In the genomic region with DNA sequence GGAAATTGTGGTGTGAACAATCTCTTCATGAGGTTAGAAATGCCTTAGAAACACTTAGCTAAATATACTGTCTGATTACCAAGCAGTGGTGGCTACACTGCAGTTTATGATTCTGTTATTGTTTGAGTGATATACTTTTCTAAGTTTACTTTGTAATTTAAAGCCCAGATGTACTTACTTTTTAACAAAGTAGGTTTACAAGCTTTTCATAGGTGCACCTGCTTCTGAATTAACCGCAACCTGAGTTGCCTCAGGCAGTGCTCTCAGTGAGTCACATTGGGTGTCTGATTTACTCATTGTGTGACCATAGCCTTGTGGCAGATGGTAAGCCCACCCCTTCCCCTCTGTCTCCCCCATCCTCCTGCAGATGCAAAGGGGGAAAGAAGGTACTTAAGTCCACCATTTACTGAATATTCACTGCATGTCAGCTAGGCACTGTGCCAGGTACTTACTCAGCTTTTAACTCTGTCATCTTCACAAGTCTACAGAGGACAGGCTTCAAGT, we compare ENCODE assay signal across 8 cellular contexts. TPM values are rescaled to one million over a fixed set of nuclear protein-coding genes. Genes with fewer than 3 reads are reported as not detected.
DNase-seq lines count a peak whose midpoint lies in the region; ATAC-seq, FAIRE-seq and TF ChIP-seq lines count a peak whose summit lies in the region.

No MANE protein-coding gene starts in this region.

- no peak overlapping the region for H3K27ac ChIP-seq in GM12878 (ENCODE audit: control insufficient read depth, insufficient read depth)

- peak; percentile 60 to 75 for DNase-seq in HAP-1 (ENCODE audit: low spot score in 2 of 2)
- DNase-seq in NCI-H2107 (lab: John Stamatoyannopoulos, UW) = peak; percentile 90
- DNase-seq in GM12878 (ENCODE audit: low read depth, low spot score) = no peak
- peak; percentile 87 for DNase-seq in renal cortical epithelial cell (ENCODE audit: low read depth)
- no peak for DNase-seq in GM10266 (ENCODE audit: extremely low spot score)
- DNase-seq in DMS114 treated with DMSO at 0.1 percent for 48 hours (lab: John Stamatoyannopoulos, UW; ENCODE audit: unreplicated experiment) = no peak
- DNase-seq in stimulated activated CD4-positive, alpha-beta T cell treated with anti-CD3 and anti-CD28 coated beads, Interleukin-2, amount 100 ng/mL, for 24 hours = no peak

- SMC1A ChIA-PET in GM12878 (lab: Charles Lee; ENCODE audit: uncharacterized antibody, unreplicated experiment) = interaction anchor here (0.6 to 1.5 kb wide), 6 partner anchors 11 to 119 kb away, joined by 3 to 6 read pairs (median 3); no protein-coding TSS in a partner anchor

- no peak overlapping the region for H3K9ac ChIP-seq in GM12878 (ENCODE audit: control insufficient read depth, insufficient read depth, low read length)

- H3K4me2 ChIP-seq in GM12878 (ENCODE audit: control insufficient read depth, insufficient read depth) = no peak overlapping the region

- POLR2A ChIA-PET in GM12878 (lab: Charles Lee) = interaction anchor here (0.5 kb wide), 1 partner anchor 150 kb away, joined by 7 read pairs; no protein-coding TSS in a partner anchor

- WGBS in GM12878 (ENCODE audit: insufficient coverage, insufficient replicate concordance, low lambda C conversion rate, missing lambda C conversion rate) = 96% methylated on average over 1 of the region's 1 CpG

- ATAC-seq in GM12878 (peak; percentile 52), HG03159 (IDR thresholded peaks at IDR 0.05; ENCODE audit: unreplicated experiment) (no peak)

- no peaks in the 10 kb centered on the region for H3K27me3 ChIP-seq in HAP-1 (ENCODE audit: low read depth)
- H3K27me3 ChIP-seq in GM12878 (replicated peaks in 1 of 2; ENCODE audit: control insufficient read depth in 2 of 2, insufficient read depth in 2 of 2, low read length in 1 of 2) = no peaks in the 10 kb centered on the region

- intact Hi-C loops in GM12878 (cut with micrococcal nuclease; ENCODE audit: unreplicated experiment) = no loop called here

- H3K4me1 ChIP-seq in HAP-1 (peaks cover 24% of the 10 kb centered on the region), GM12878 (ENCODE audit: control insufficient read depth, insufficient read depth, low read length) (peaks cover 4% of the 10 kb centered on the region; the same call in 1 of the 2 replicates)

- no peak for TF ChIP-seq EP300 in GM12878 (IDR thresholded peaks at IDR 0.05; ENCODE audit: borderline replicate concordance in 1 of 2, control insufficient read depth in 1 of 2, low read depth in 2 of 2, low read length in 2 of 2)

- TF ChIP-seq POLR2A in GM12878 (IDR thresholded peaks at IDR 0.05; ENCODE audit: low read depth, low read length) = no peak

- H3K36me3 ChIP-seq in HAP-1 (replicated peaks) = no peaks in the 10 kb centered on the region
- H3K36me3 ChIP-seq in GM12878 (ENCODE audit: control insufficient read depth in 2 of 2, insufficient read depth in 2 of 2, low read length in 1 of 2) = no peaks in the 10 kb centered on the region

- in situ Hi-C loops in HAP-1 (cut with MboI; ENCODE audit: low sequenced_read_pairs) = no loop called here
- in situ Hi-C loops in GM12878 (cut with MboI) = no loop called here

- TF ChIP-seq CTCF in GM12878 (IDR thresholded peaks at IDR 0.05 in 2 of 3, conservative IDR thresholded peaks at IDR 0.05 in 1 of 3; ENCODE audit: control insufficient read depth in 2 of 3, extremely low read depth in 1 of 3, insufficient read depth in 1 of 3, low read depth in 3 of 3, low read length in 3 of 3) = no peak
- no peak for TF ChIP-seq CTCF in GM10266 (IDR thresholded peaks at IDR 0.05; ENCODE audit: control insufficient read depth, insufficient read depth, low read depth, missing control alignments)

- FAIRE-seq in GM12878 (lab: Jason Lieb, UNC) = no peak

- no peaks in the 10 kb centered on the region for H4K20me1 ChIP-seq in GM12878 (ENCODE audit: control insufficient read depth, insufficient read depth)

- BruUV-seq in GM12878 (replicated peaks; lab: Mats Ljungman, UMichigan) = no TSS peak

- H3K9me3 ChIP-seq in HAP-1 (no peaks in the 10 kb centered on the region), GM12878 (replicated peaks; ENCODE audit: control insufficient read depth, insufficient read depth, low read length) (no peaks in the 10 kb centered on the region)

- CTCF ChIA-PET in GM12878 (lab: Yijun Ruan, JAX) = interaction anchor here (0.8 to 1.6 kb wide), 3 partner anchors 20 to 82 kb away, joined by 3 to 6 read pairs (median 4); no protein-coding TSS in a partner anchor

- RAD21 ChIA-PET in GM12878 (lab: Charles Lee; ENCODE audit: unreplicated experiment) = no interaction called here

- no peaks in the 10 kb centered on the region for H3K79me2 ChIP-seq in GM12878 (ENCODE audit: control insufficient read depth, insufficient read depth, low read length)

- H2AFZ ChIP-seq in GM12878 (ENCODE audit: control insufficient read depth, low read depth, low read length) = no peak overlapping the region

- no peak for TF ChIP-seq RAD21 in GM12878 (IDR thresholded peaks at IDR 0.05; ENCODE audit: insufficient read depth, low read depth, low read length)

- H3K4me3 ChIP-seq in HAP-1 = no peak overlapping the region
- H3K4me3 ChIP-seq in GM12878 = no peak overlapping the region

TF ChIP-seq in GM12878, 131 proteins besides CTCF, POLR2A, EP300 and RAD21:
- TF ChIP-seq ESRRA (IDR thresholded peaks at IDR 0.05; ENCODE audit: low read length) = no peak
- TF ChIP-seq, protein P1, sequence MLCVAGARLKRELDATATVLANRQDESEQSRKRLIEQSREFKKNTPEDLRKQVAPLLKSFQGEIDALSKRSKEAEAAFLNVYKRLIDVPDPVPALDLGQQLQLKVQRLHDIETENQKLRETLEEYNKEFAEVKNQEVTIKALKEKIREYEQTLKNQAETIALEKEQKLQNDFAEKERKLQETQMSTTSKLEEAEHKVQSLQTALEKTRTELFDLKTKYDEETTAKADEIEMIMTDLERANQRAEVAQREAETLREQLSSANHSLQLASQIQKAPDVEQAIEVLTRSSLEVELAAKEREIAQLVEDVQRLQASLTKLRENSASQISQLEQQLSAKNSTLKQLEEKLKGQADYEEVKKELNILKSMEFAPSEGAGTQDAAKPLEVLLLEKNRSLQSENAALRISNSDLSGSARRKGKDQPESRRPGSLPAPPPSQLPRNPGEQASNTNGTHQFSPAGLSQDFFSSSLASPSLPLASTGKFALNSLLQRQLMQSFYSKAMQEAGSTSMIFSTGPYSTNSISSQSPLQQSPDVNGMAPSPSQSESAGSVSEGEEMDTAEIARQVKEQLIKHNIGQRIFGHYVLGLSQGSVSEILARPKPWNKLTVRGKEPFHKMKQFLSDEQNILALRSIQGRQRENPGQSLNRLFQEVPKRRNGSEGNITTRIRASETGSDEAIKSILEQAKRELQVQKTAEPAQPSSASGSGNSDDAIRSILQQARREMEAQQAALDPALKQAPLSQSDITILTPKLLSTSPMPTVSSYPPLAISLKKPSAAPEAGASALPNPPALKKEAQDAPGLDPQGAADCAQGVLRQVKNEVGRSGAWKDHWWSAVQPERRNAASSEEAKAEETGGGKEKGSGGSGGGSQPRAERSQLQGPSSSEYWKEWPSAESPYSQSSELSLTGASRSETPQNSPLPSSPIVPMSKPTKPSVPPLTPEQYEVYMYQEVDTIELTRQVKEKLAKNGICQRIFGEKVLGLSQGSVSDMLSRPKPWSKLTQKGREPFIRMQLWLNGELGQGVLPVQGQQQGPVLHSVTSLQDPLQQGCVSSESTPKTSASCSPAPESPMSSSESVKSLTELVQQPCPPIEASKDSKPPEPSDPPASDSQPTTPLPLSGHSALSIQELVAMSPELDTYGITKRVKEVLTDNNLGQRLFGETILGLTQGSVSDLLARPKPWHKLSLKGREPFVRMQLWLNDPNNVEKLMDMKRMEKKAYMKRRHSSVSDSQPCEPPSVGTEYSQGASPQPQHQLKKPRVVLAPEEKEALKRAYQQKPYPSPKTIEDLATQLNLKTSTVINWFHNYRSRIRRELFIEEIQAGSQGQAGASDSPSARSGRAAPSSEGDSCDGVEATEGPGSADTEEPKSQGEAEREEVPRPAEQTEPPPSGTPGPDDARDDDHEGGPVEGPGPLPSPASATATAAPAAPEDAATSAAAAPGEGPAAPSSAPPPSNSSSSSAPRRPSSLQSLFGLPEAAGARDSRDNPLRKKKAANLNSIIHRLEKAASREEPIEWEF (IDR thresholded peaks at IDR 0.05; ENCODE audit: insufficient replicate concordance, low read depth, low read length) = no peak
- TF ChIP-seq, protein P2, sequence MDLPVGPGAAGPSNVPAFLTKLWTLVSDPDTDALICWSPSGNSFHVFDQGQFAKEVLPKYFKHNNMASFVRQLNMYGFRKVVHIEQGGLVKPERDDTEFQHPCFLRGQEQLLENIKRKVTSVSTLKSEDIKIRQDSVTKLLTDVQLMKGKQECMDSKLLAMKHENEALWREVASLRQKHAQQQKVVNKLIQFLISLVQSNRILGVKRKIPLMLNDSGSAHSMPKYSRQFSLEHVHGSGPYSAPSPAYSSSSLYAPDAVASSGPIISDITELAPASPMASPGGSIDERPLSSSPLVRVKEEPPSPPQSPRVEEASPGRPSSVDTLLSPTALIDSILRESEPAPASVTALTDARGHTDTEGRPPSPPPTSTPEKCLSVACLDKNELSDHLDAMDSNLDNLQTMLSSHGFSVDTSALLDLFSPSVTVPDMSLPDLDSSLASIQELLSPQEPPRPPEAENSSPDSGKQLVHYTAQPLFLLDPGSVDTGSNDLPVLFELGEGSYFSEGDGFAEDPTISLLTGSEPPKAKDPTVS (IDR thresholded peaks at IDR 0.05; ENCODE audit: low read depth, low read length) = no peak
- peak; percentile 81 for TF ChIP-seq RUNX3 (IDR thresholded peaks at IDR 0.05; ENCODE audit: low read length)
- peak; percentile 44 for TF ChIP-seq JUNB (IDR thresholded peaks at IDR 0.05)
- peak; percentile 28; the same call in 1 of the 2 replicates for TF ChIP-seq CBFB (IDR thresholded peaks at IDR 0.05; ENCODE audit: low read depth)
TF ChIP-seq in GM12878: peak in this region for 3.

RNA-seq across cellular contexts. Expression of a gene that starts 9.0 kb away (rescaled TPM):
- 1.7 and 3.9 TPM in 2 replicates for total RNA-seq in GM12878 (2013; cell fraction: nucleolus; rRNA removed)
- total RNA-seq in GM12878 (2014; rRNA removed) (2.7 and 5.0 TPM in 2 replicates), GM12878 (2014; rRNA removed; fragmentation: Illumina TruSeq; extraction: Trizol) (3.3 and 3.4 TPM in 2 replicates), GM12878 (2021) (4.3 and 4.7 TPM in 2 replicates), renal cortical epithelial cell (11.6 and 19.4 TPM in 2 replicates)
- polyA plus RNA-seq in GM12878 (2011; ENCODE audit: low read depth) = 0.73 TPM
- polyA plus RNA-seq in GM12878 (2011; rRNA removed) (3.4 and 3.8 TPM in 2 replicates), GM12878 (2014; fragmentation: Illumina TruSeq; extraction: Trizol) (3.3 and 3.8 TPM in 2 replicates), GM12878 (2014; fragmentation: Nextera tagmentation; extraction: Ambion mirVana) (under 1 TPM; 0.52 to 0.77 TPM), GM12878 (2014; rRNA removed) (3.0 and 3.3 TPM in 2 replicates), GM12878 (2016; fragmentation: Nextera tagmentation; extraction: Ambion mirVana) (1 to 10 TPM in 1 of 2 experiments, under 1 TPM in 1; 0.52 to 1.9 TPM)
- polyA plus RNA-seq in GM12878 (2011; cell fraction: cytosol; rRNA removed) = 1.6 and 1.9 TPM in 2 replicates
- 3.7 and 4.9 TPM in 2 replicates for polyA plus RNA-seq in GM12878 (2011; cell fraction: nucleus; rRNA removed)
- polyA plus RNA-seq in GM12878 (2012) = 0.80 and 1.1 TPM in 2 replicates
- 2.0 and 2.1 TPM in 2 replicates for polyA minus RNA-seq in GM12878 (2011; rRNA and poly(A)+ RNA removed)
- 0.83 and 1.7 TPM in 2 replicates for polyA minus RNA-seq in GM12878 (2011; cell fraction: cytosol; rRNA and poly(A)+ RNA removed)
- polyA minus RNA-seq in GM12878 (2011; cell fraction: nucleus; rRNA and poly(A)+ RNA removed) = 0.85 and 1.5 TPM in 2 replicates

Comparison
In these comparisons a context has a peak if more than half of its experiments do, and no peak if none do; other contexts are left out.
1. DNase-seq: peak in HAP-1 (2 of 2), NCI-H2107 (single experiment) and renal cortical epithelial cell (single experiment); none in GM12878 (single experiment), GM10266 (single experiment), DMS114 treated with DMSO at 0.1 percent for 48 hours (single experiment) and stimulated activated CD4-positive, alpha-beta T cell treated with anti-CD3 and anti-CD28 coated beads, Interleukin-2, amount 100 ng/mL, for 24 hours (0 of 2).